Comparison of ENCODE assay signal across 2 cellular contexts in the genomic region with DNA sequence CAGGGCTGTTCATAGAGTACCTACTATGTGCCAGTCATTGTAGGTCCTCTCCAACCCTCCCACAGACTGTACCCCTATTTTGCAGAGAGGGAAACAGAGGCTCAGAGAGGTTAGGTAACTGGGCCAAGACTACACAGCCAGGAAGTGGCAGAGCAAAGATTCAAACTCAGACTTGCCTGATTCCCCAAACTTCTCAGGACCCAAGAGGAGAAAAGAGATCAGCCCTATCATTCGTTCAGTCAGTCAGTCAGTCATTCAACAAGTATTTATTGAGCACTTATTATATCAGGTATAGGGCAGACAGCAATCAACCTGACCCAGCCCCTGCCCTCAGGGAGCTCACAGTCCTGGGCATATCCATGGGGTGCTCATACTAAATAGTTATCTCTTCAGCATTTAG.
TF ChIP-seq lines count a peak whose summit lies in the region.

No MANE protein-coding gene starts in this region.

TF ChIP-seq in K562, 482 proteins besides CTCF, POLR2A, EP300 and RAD21 (continues in another document):
- TF ChIP-seq RBM25 (IDR thresholded peaks at IDR 0.05; ENCODE audit: low read depth, low read length, severe bottlenecking) (peak; percentile 69), CEBPG (CRISPR knock-in tag; IDR thresholded peaks at IDR 0.05) (no peak), CEBPG (tag; conservative IDR thresholded peaks at IDR 0.05 in 1 of 2, IDR thresholded peaks at IDR 0.05 in 1 of 2) (no peak), FOSL1 (tag; conservative IDR thresholded peaks at IDR 0.05) (no peak), ZFPM2 (CRISPR knock-in tag; IDR thresholded peaks at IDR 0.05) (no peak), HNRNPUL1 (IDR thresholded peaks at IDR 0.05; ENCODE audit: low read length) (no peak), SREBF2 (CRISPR knock-in tag; IDR thresholded peaks at IDR 0.05) (no peak), FOXJ3 (CRISPR knock-in tag; IDR thresholded peaks at IDR 0.05) (no peak), PHTF2 (CRISPR knock-in tag; IDR thresholded peaks at IDR 0.05) (no peak), FIP1L1 (IDR thresholded peaks at IDR 0.05; ENCODE audit: low read depth, low read length, poor library complexity, severe bottlenecking) (no peak)
- TF ChIP-seq, protein P1, sequence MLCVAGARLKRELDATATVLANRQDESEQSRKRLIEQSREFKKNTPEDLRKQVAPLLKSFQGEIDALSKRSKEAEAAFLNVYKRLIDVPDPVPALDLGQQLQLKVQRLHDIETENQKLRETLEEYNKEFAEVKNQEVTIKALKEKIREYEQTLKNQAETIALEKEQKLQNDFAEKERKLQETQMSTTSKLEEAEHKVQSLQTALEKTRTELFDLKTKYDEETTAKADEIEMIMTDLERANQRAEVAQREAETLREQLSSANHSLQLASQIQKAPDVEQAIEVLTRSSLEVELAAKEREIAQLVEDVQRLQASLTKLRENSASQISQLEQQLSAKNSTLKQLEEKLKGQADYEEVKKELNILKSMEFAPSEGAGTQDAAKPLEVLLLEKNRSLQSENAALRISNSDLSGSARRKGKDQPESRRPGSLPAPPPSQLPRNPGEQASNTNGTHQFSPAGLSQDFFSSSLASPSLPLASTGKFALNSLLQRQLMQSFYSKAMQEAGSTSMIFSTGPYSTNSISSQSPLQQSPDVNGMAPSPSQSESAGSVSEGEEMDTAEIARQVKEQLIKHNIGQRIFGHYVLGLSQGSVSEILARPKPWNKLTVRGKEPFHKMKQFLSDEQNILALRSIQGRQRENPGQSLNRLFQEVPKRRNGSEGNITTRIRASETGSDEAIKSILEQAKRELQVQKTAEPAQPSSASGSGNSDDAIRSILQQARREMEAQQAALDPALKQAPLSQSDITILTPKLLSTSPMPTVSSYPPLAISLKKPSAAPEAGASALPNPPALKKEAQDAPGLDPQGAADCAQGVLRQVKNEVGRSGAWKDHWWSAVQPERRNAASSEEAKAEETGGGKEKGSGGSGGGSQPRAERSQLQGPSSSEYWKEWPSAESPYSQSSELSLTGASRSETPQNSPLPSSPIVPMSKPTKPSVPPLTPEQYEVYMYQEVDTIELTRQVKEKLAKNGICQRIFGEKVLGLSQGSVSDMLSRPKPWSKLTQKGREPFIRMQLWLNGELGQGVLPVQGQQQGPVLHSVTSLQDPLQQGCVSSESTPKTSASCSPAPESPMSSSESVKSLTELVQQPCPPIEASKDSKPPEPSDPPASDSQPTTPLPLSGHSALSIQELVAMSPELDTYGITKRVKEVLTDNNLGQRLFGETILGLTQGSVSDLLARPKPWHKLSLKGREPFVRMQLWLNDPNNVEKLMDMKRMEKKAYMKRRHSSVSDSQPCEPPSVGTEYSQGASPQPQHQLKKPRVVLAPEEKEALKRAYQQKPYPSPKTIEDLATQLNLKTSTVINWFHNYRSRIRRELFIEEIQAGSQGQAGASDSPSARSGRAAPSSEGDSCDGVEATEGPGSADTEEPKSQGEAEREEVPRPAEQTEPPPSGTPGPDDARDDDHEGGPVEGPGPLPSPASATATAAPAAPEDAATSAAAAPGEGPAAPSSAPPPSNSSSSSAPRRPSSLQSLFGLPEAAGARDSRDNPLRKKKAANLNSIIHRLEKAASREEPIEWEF (CRISPR knock-in tag; IDR thresholded peaks at IDR 0.05): no peak
- TF ChIP-seq, protein P2, sequence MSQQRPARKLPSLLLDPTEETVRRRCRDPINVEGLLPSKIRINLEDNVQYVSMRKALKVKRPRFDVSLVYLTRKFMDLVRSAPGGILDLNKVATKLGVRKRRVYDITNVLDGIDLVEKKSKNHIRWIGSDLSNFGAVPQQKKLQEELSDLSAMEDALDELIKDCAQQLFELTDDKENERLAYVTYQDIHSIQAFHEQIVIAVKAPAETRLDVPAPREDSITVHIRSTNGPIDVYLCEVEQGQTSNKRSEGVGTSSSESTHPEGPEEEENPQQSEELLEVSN (IDR thresholded peaks at IDR 0.05; ENCODE audit: borderline replicate concordance in 1 of 2, extremely low read depth in 1 of 2, insufficient read depth in 1 of 2, insufficient read length in 1 of 2, low read depth in 1 of 2, low read length in 1 of 2, poor library complexity in 1 of 2, severe bottlenecking in 1 of 2): no peak
- TF ChIP-seq, protein P3, sequence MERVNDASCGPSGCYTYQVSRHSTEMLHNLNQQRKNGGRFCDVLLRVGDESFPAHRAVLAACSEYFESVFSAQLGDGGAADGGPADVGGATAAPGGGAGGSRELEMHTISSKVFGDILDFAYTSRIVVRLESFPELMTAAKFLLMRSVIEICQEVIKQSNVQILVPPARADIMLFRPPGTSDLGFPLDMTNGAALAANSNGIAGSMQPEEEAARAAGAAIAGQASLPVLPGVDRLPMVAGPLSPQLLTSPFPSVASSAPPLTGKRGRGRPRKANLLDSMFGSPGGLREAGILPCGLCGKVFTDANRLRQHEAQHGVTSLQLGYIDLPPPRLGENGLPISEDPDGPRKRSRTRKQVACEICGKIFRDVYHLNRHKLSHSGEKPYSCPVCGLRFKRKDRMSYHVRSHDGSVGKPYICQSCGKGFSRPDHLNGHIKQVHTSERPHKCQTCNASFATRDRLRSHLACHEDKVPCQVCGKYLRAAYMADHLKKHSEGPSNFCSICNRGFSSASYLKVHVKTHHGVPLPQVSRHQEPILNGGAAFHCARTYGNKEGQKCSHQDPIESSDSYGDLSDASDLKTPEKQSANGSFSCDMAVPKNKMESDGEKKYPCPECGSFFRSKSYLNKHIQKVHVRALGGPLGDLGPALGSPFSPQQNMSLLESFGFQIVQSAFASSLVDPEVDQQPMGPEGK (CRISPR knock-in tag; IDR thresholded peaks at IDR 0.05; ENCODE audit: borderline replicate concordance): no peak
- TF ChIP-seq, protein P4, sequence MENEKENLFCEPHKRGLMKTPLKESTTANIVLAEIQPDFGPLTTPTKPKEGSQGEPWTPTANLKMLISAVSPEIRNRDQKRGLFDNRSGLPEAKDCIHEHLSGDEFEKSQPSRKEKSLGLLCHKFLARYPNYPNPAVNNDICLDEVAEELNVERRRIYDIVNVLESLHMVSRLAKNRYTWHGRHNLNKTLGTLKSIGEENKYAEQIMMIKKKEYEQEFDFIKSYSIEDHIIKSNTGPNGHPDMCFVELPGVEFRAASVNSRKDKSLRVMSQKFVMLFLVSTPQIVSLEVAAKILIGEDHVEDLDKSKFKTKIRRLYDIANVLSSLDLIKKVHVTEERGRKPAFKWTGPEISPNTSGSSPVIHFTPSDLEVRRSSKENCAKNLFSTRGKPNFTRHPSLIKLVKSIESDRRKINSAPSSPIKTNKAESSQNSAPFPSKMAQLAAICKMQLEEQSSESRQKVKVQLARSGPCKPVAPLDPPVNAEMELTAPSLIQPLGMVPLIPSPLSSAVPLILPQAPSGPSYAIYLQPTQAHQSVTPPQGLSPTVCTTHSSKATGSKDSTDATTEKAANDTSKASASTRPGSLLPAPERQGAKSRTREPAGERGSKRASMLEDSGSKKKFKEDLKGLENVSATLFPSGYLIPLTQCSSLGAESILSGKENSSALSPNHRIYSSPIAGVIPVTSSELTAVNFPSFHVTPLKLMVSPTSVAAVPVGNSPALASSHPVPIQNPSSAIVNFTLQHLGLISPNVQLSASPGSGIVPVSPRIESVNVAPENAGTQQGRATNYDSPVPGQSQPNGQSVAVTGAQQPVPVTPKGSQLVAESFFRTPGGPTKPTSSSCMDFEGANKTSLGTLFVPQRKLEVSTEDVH (IDR thresholded peaks at IDR 0.05; ENCODE audit: low read depth, partially characterized antibody): no peak

TF ChIP-seq in HEK293T, 16 proteins besides CTCF, POLR2A, EP300 and RAD21:
- TF ChIP-seq LEF1 (IDR thresholded peaks at IDR 0.05; ENCODE audit: borderline replicate concordance) (no peak), NFRKB (IDR thresholded peaks at IDR 0.05) (no peak)
TF ChIP-seq in HEK293T: peak in this region for 0.
